Comparison of ENCODE assay signal across 1 cellular context in the genomic region with DNA sequence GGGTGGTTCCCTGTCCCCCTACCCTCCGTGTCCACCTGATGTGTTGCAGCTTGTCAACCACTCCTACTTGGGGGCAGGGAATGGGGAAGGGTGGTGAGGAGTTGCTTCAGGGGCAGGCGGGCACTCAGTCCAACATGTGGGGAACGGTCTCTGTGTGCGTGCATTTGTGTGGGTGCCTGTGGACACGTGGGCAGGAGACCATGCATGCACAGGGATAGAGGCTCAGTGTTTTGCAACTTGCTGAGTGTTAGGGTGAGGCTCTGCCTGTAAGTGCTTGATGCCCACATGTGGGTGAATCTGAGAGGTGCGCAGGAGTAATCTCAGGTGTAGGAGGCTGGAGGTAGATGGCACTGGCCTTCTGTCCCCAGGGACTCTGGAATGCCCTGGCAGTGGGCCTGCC.
TF ChIP-seq lines count a peak whose summit lies in the region.

No MANE protein-coding gene starts in this region.

TF ChIP-seq in HEK293, 187 proteins besides CTCF, POLR2A, EP300 and RAD21:
- TF ChIP-seq ZNF76 (tag by site-specific recombination; IDR thresholded peaks at IDR 0.05; ENCODE audit: borderline replicate concordance, low read depth) (no peak), HOXA7 (CRISPR knock-in tag; IDR thresholded peaks at IDR 0.05; ENCODE audit: borderline replicate concordance) (no peak), EGR2 (tag by site-specific recombination; IDR thresholded peaks at IDR 0.05; ENCODE audit: low read depth) (peak; percentile 78), ZFHX2 (tag by site-specific recombination; conservative IDR thresholded peaks at IDR 0.05) (peak; percentile 89), ZNF10 (tag by site-specific recombination; IDR thresholded peaks at IDR 0.05) (no peak)
- TF ChIP-seq, protein P1, sequence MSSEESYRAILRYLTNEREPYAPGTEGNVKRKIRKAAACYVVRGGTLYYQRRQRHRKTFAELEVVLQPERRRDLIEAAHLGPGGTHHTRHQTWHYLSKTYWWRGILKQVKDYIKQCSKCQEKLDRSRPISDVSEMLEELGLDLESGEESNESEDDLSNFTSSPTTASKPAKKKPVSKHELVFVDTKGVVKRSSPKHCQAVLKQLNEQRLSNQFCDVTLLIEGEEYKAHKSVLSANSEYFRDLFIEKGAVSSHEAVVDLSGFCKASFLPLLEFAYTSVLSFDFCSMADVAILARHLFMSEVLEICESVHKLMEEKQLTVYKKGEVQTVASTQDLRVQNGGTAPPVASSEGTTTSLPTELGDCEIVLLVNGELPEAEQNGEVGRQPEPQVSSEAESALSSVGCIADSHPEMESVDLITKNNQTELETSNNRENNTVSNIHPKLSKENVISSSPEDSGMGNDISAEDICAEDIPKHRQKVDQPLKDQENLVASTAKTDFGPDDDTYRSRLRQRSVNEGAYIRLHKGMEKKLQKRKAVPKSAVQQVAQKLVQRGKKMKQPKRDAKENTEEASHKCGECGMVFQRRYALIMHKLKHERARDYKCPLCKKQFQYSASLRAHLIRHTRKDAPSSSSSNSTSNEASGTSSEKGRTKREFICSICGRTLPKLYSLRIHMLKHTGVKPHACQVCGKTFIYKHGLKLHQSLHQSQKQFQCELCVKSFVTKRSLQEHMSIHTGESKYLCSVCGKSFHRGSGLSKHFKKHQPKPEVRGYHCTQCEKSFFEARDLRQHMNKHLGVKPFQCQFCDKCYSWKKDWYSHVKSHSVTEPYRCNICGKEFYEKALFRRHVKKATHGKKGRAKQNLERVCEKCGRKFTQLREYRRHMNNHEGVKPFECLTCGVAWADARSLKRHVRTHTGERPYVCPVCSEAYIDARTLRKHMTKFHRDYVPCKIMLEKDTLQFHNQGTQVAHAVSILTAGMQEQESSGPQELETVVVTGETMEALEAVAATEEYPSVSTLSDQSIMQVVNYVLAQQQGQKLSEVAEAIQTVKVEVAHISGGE (tag by site-specific recombination; conservative IDR thresholded peaks at IDR 0.05; ENCODE audit: low read depth) = no peak
- TF ChIP-seq, protein P2, sequence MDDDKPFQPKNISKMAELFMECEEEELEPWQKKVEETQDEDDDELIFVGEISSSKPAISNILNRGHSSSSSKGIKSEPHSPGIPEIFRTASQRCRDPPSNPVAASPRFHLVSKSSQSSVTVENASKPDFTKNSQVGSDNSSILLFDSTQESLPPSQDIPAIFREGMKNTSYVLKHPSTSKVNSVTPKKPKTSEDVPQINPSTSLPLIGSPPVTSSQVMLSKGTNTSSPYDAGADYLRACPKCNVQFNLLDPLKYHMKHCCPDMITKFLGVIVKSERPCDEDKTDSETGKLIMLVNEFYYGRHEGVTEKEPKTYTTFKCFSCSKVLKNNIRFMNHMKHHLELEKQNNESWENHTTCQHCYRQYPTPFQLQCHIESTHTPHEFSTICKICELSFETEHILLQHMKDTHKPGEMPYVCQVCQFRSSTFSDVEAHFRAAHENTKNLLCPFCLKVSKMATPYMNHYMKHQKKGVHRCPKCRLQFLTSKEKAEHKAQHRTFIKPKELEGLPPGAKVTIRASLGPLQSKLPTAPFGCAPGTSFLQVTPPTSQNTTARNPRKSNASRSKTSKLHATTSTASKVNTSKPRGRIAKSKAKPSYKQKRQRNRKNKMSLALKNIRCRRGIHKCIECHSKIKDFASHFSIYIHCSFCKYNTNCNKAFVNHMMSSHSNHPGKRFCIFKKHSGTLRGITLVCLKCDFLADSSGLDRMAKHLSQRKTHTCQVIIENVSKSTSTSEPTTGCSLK (tag by site-specific recombination; IDR thresholded peaks at IDR 0.05) = no peak
- TF ChIP-seq, protein P3, sequence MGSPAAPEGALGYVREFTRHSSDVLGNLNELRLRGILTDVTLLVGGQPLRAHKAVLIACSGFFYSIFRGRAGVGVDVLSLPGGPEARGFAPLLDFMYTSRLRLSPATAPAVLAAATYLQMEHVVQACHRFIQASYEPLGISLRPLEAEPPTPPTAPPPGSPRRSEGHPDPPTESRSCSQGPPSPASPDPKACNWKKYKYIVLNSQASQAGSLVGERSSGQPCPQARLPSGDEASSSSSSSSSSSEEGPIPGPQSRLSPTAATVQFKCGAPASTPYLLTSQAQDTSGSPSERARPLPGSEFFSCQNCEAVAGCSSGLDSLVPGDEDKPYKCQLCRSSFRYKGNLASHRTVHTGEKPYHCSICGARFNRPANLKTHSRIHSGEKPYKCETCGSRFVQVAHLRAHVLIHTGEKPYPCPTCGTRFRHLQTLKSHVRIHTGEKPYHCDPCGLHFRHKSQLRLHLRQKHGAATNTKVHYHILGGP (tag by site-specific recombination; IDR thresholded peaks at IDR 0.05) = no peak
- TF ChIP-seq, protein P4, sequence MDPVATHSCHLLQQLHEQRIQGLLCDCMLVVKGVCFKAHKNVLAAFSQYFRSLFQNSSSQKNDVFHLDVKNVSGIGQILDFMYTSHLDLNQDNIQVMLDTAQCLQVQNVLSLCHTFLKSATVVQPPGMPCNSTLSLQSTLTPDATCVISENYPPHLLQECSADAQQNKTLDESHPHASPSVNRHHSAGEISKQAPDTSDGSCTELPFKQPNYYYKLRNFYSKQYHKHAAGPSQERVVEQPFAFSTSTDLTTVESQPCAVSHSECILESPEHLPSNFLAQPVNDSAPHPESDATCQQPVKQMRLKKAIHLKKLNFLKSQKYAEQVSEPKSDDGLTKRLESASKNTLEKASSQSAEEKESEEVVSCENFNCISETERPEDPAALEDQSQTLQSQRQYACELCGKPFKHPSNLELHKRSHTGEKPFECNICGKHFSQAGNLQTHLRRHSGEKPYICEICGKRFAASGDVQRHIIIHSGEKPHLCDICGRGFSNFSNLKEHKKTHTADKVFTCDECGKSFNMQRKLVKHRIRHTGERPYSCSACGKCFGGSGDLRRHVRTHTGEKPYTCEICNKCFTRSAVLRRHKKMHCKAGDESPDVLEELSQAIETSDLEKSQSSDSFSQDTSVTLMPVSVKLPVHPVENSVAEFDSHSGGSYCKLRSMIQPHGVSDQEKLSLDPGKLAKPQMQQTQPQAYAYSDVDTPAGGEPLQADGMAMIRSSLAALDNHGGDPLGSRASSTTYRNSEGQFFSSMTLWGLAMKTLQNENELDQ (tag by site-specific recombination; IDR thresholded peaks at IDR 0.05; ENCODE audit: low read depth) = no peak
TF ChIP-seq in HEK293: peak in this region for 2.
